In genomic region chr2:98608962-98609604, GRCh38 we compare ENCODE assay signal across 1 cellular context.
TF ChIP-seq lines count a peak whose summit lies in the region.

No MANE protein-coding gene starts in this region.

TF ChIP-seq in HCT116, 20 proteins besides CTCF, POLR2A, EP300 and RAD21 (continued from another document):
- TF ChIP-seq REST (IDR thresholded peaks at IDR 0.05; ENCODE audit: low read depth) (no peak), ATF3 (IDR thresholded peaks at IDR 0.05) (no peak), CBX3 (IDR thresholded peaks at IDR 0.05; ENCODE audit: low read depth) (no peak), MAX (IDR thresholded peaks at IDR 0.05) (no peak), SP1 (IDR thresholded peaks at IDR 0.05; ENCODE audit: low read depth) (no peak), SIN3A (IDR thresholded peaks at IDR 0.05; ENCODE audit: low read depth) (no peak), FOSL1 (IDR thresholded peaks at IDR 0.05; ENCODE audit: low read depth) (no peak)
